In the genomic region with DNA sequence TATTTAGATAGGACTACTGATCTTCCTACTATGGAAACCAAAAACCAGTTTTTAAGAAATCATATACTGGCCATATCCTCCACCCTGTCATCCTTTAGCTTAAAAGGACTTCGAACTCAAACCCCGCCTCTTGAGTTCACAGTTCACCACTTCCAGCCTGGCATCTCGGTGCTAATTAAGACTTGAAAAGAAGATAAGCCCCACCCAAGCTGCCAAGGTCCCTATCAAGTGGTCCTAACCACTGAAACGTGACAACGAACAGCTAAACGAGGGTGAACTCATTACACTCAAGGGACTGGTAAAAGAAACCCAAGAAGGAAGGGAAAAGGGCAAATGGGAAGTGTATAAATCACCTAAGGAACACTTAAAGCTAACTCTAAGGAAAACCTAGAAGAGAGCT, we compare ENCODE assay signal across 26 cellular contexts. TPM values are rescaled to one million over a fixed set of nuclear protein-coding genes. Genes with fewer than 3 reads are reported as not detected.
"Had no signal": no experiment of that assay in that cellular context is flagged by ENCODE, and none has a peak within 500 bp of the region (broad histone marks: within the 10 kb centered on the region; RNA-seq: fewer than 3 reads in every experiment).

No MANE protein-coding gene starts in this region.

- H3K9me3 ChIP-seq: breast epithelium, heart right ventricle, lower lobe of right lung, thoracic aorta, upper lobe of left lung had no signal

- H3K36me3 Mint-ChIP-seq: activated CD4-positive, alpha-beta memory T cell treated with anti-CD3 and anti-CD28 coated beads for 36 hours; activated naive CD8-positive, alpha-beta T cell treated with anti-CD3 and anti-CD28 coated beads, Interleukin-2, amount 10 ng/mL, durations not matched to agents 7 days and 5 days; naive B cell; stimulated activated naive B cell treated with anti-CD40 and anti-IgM and Interleukin-4, amounts not matched to agents 10 μg/mL and 1 μg/mL and 100 μg/mL, for 72 hours had no signal

- H3K9me3 Mint-ChIP-seq: activated B cell treated with CpG ODN at 0.5 μM for 24 hours; activated CD4-positive, alpha-beta memory T cell treated with anti-CD3 and anti-CD28 coated beads for 36 hours; activated naive CD8-positive, alpha-beta T cell treated with anti-CD3 and anti-CD28 coated beads, Interleukin-2, amount 10 ng/mL, durations not matched to agents 7 days and 5 days; endodermal cell; naive B cell; neural crest cell; stimulated activated naive B cell treated with anti-CD40 and anti-IgM and Interleukin-4, amounts not matched to agents 10 μg/mL and 1 μg/mL and 100 μg/mL, for 72 hours had no signal

- ATAC-seq: activated CD4-positive, alpha-beta T cell treated with anti-CD3 and anti-CD28 coated beads for 36 hours; heart right ventricle; left lobe of liver; lower lobe of right lung; sciatic nerve; stimulated activated naive B cell treated with anti-CD40 and anti-IgM and Interleukin-4, amounts not matched to agents 10 μg/mL and 1 μg/mL and 100 μg/mL, for 72 hours; T-helper 17 cell had no signal

- H3K4me3 Mint-ChIP-seq: activated B cell treated with CpG ODN at 0.5 μM for 24 hours; activated CD4-positive, alpha-beta memory T cell treated with anti-CD3 and anti-CD28 coated beads for 36 hours; activated CD4-positive, alpha-beta T cell treated with anti-CD3 and anti-CD28 coated beads for 36 hours; activated naive CD8-positive, alpha-beta T cell treated with anti-CD3 and anti-CD28 coated beads, Interleukin-2, amount 10 ng/mL, durations not matched to agents 7 days and 5 days; endodermal cell; naive B cell; neural crest cell; stimulated activated naive B cell treated with anti-CD40 and anti-IgM and Interleukin-4, amounts not matched to agents 10 μg/mL and 1 μg/mL and 100 μg/mL, for 72 hours; T-helper 17 cell had no signal

- H3K36me3 ChIP-seq: breast epithelium, heart right ventricle, lower lobe of right lung, thoracic aorta, upper lobe of left lung had no signal

- H3K27ac Mint-ChIP-seq: activated B cell treated with CpG ODN at 0.5 μM for 24 hours; activated CD4-positive, alpha-beta memory T cell treated with anti-CD3 and anti-CD28 coated beads for 36 hours; activated CD4-positive, alpha-beta T cell treated with anti-CD3 and anti-CD28 coated beads for 36 hours; activated naive CD8-positive, alpha-beta T cell treated with anti-CD3 and anti-CD28 coated beads, Interleukin-2, amount 10 ng/mL, durations not matched to agents 7 days and 5 days; endodermal cell; naive B cell; stimulated activated naive B cell treated with anti-CD40 and anti-IgM and Interleukin-4, amounts not matched to agents 10 μg/mL and 1 μg/mL and 100 μg/mL, for 72 hours; T-helper 17 cell had no signal

- DNase-seq: activated B cell treated with CpG ODN at 0.5 μM for 24 hours; activated CD4-positive, alpha-beta memory T cell treated with anti-CD3 and anti-CD28 coated beads for 36 hours; activated CD4-positive, alpha-beta T cell treated with anti-CD3 and anti-CD28 coated beads for 36 hours; activated naive CD4-positive, alpha-beta T cell treated with Interleukin-2 at 50 U/mL for 16 hours; activated naive CD8-positive, alpha-beta T cell treated with anti-CD3 and anti-CD28 coated beads, Interleukin-2, amount 10 ng/mL, durations not matched to agents 7 days and 5 days; activated T-cell treated with anti-CD3 and anti-CD28 coated beads, Interleukin-2, amount 50 U/mL, for 48 hours; amniotic stem cell; endodermal cell; heart right ventricle; lower lobe of right lung; mesendoderm; naive B cell; posterior cingulate gyrus; stimulated activated CD4-positive, alpha-beta T cell treated with anti-CD3 and anti-CD28 coated beads, Interleukin-15, amount 100 ng/mL, for 24 hours; stimulated activated CD8-positive, alpha-beta memory T cell treated with anti-CD3 and anti-CD28 coated beads, Interleukin-4, amount 100 ng/mL, for 48 hours; stimulated activated naive B cell treated with anti-CD40 and anti-IgM and Interleukin-4, amounts not matched to agents 10 μg/mL and 1 μg/mL and 100 μg/mL, for 72 hours; T-helper 17 cell; upper lobe of left lung had no signal

- H3K27me3 Mint-ChIP-seq: activated CD4-positive, alpha-beta memory T cell treated with anti-CD3 and anti-CD28 coated beads for 36 hours; activated CD4-positive, alpha-beta T cell treated with anti-CD3 and anti-CD28 coated beads for 36 hours had no signal

- H3K4me1 Mint-ChIP-seq: activated B cell treated with CpG ODN at 0.5 μM for 24 hours; activated CD4-positive, alpha-beta T cell treated with anti-CD3 and anti-CD28 coated beads for 36 hours; naive B cell; stimulated activated naive B cell treated with anti-CD40 and anti-IgM and Interleukin-4, amounts not matched to agents 10 μg/mL and 1 μg/mL and 100 μg/mL, for 72 hours had no signal

- H3K4me3 ChIP-seq: breast epithelium, coronary artery, heart right ventricle, lower lobe of right lung, smooth muscle cell, thoracic aorta, upper lobe of left lung had no signal

- H3K27ac ChIP-seq: breast epithelium, coronary artery, heart right ventricle, lower lobe of right lung, thoracic aorta, upper lobe of left lung had no signal

- H3K4me1 ChIP-seq: breast epithelium, heart right ventricle, lower lobe of right lung, upper lobe of left lung had no signal

- H3K4me2 ChIP-seq: smooth muscle cell had no signal

- H3K27me3 ChIP-seq: breast epithelium, heart right ventricle, upper lobe of left lung had no signal

RNA-seq across cellular contexts. Expression of a gene that starts 16.1 kb away (rescaled TPM):
- total RNA-seq: activated B cell treated with CpG ODN at 0.5 μM for 24 hours; activated CD4-positive, alpha-beta memory T cell treated with anti-CD3 and anti-CD28 coated beads for 36 hours; activated CD4-positive, alpha-beta T cell treated with anti-CD3 and anti-CD28 coated beads for 36 hours; activated naive CD8-positive, alpha-beta T cell treated with anti-CD3 and anti-CD28 coated beads, Interleukin-2, amount 10 ng/mL, durations not matched to agents 7 days and 5 days; fibroblast of villous mesenchyme; neural crest cell; T-helper 17 cell had no signal
